ENCODE assay signal across 11 cellular contexts in the genomic region with DNA sequence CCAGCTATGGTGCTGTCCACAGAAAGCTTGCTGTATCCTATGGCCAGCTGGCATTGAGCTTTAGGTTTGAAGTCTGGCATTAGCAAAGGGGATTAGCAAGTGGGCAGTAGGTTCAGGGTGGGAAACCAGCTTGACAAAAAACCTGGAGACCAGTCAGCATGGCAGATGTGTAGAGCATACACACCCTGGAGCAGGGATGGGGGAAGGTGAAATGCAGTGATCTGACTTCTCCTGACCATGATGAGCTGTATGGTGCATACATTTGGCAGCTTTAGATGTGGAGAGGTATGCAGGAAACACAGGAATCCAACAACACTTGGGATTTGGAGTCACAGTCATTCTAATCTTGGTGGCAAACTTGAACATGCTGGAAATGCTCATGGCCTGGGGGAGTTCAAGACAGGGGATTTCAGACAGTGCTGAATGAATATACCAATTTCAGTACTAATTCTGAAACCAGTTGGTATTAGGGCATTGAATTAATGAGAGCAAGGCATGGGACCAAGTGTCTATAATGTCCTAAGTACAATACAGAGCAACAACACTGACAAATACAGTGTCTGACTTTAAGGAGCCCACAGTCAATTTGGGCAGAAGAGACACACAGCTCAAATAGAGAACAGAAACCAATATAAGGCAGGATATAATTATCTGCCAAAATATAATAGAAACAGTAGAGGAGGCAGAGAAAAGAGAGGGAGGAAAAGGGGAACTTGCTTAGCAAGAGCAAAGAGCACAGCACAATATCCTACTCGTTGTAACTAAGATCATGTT. TPM values are rescaled to one million over a fixed set of nuclear protein-coding genes. Genes with fewer than 3 reads are reported as not detected.
DNase-seq lines count a peak whose midpoint lies in the region; ATAC-seq and TF ChIP-seq lines count a peak whose summit lies in the region.
"Had no signal": no experiment of that assay in that cellular context is flagged by ENCODE, and none has a peak within 500 bp of the region (broad histone marks: within the 10 kb centered on the region; RNA-seq: fewer than 3 reads in every experiment).

No MANE protein-coding gene starts in this region.

- H3K4me2 ChIP-seq in osteoblast (ENCODE audit: insufficient read depth, low read length) (no peak overlapping the region), SK-N-SH (no peak overlapping the region)

- WGBS in SK-N-SH (ENCODE audit: low lambda C conversion rate) = 15% methylated on average over 1 of the region's 1 CpG

- H3K36me3 ChIP-seq in osteoblast (ENCODE audit: insufficient read depth, low read length) = no peaks in the 10 kb centered on the region
- no peaks in the 10 kb centered on the region for H3K36me3 ChIP-seq in SK-N-SH (replicated peaks in 1 of 2; ENCODE audit: control insufficient read depth in 1 of 2, insufficient read depth in 2 of 2, low read length in 1 of 2)

- peak; percentile 34 for DNase-seq in KG1 (lab: John Stamatoyannopoulos, UW)
- peak; percentile 34 for DNase-seq in germinal center (ENCODE audit: low spot score)
- DNase-seq in osteoblast (ENCODE audit: insufficient read length, low spot score, missing footprints) = no peak
- DNase-seq in SHP77 (lab: John Stamatoyannopoulos, UW) = no peak
- DNase-seq in SHP77 treated with DMSO at 0.1 percent for 48 hours (lab: John Stamatoyannopoulos, UW) = no peak
- DNase-seq in SK-N-SH = no peak
- DNase-seq: activated CD4-positive, alpha-beta T cell treated with anti-CD3 and anti-CD28 coated beads, Interleukin-2, amount 50 U/mL, for 48 hours; HFFc6 had no signal

- peak; percentile 89 for ATAC-seq in GM18868 (IDR thresholded peaks at IDR 0.05; ENCODE audit: unreplicated experiment)
- peak; percentile 76 for ATAC-seq in GM21825 (IDR thresholded peaks at IDR 0.05; ENCODE audit: unreplicated experiment)

- H3K4me3 ChIP-seq in osteoblast (ENCODE audit: insufficient read depth, low read length) = no peak overlapping the region
- H3K4me3 ChIP-seq in SK-N-SH (ENCODE audit: low read depth in 2 of 2, low read length in 1 of 2) = no peak overlapping the region

- H3K4me1 ChIP-seq in osteoblast (ENCODE audit: insufficient read depth, low read length) = no peaks in the 10 kb centered on the region
- no peaks in the 10 kb centered on the region; a peak in 1 of 4 replicates for H3K4me1 ChIP-seq in SK-N-SH (ENCODE audit: control insufficient read depth in 1 of 2, insufficient read depth in 2 of 2, low read depth in 1 of 2, low read length in 1 of 2)

- H3K27me3 ChIP-seq in osteoblast (ENCODE audit: insufficient read depth, low read length) (no peaks in the 10 kb centered on the region), SK-N-SH (ENCODE audit: insufficient read depth) (no peaks in the 10 kb centered on the region)

- H3F3A ChIP-seq in SK-N-SH (replicated peaks; ENCODE audit: insufficient read depth) = no peaks in the 10 kb centered on the region

- H3K9ac ChIP-seq in SK-N-SH = no peak overlapping the region

- no peak for TF ChIP-seq RAD21 in SK-N-SH (IDR thresholded peaks at IDR 0.05; ENCODE audit: low read length)

- no peaks in the 10 kb centered on the region for H3K9me2 ChIP-seq in SK-N-SH

- no peak overlapping the region for H3K27ac ChIP-seq in osteoblast (ENCODE audit: low read depth, low read length)
- H3K27ac ChIP-seq in SK-N-SH (ENCODE audit: low read depth in 2 of 2, low read length in 1 of 2) = no peak overlapping the region

- CTCF ChIA-PET in SK-N-SH (lab: Yijun Ruan, JAX) = interaction anchor here (0.8 kb wide), 2 partner anchors 21 to 30 kb away, joined by 3 to 4 read pairs; no protein-coding TSS in a partner anchor

- POLR2A ChIA-PET in SK-N-SH (lab: Yijun Ruan, JAX) = no interaction called here

- TF ChIP-seq CTCF in osteoblast (IDR thresholded peaks at IDR 0.05; ENCODE audit: extremely low read depth, low read depth, low read length) (no peak), SK-N-SH (IDR thresholded peaks at IDR 0.05) (no peak)

- no peak overlapping the region for H2AFZ ChIP-seq in osteoblast (ENCODE audit: low read length)
- H2AFZ ChIP-seq in SK-N-SH (ENCODE audit: low read depth) = no peak overlapping the region

- H4K20me1 ChIP-seq in osteoblast (ENCODE audit: insufficient read depth, low read length) = no peaks in the 10 kb centered on the region
- no peaks in the 10 kb centered on the region for H4K20me1 ChIP-seq in SK-N-SH (ENCODE audit: insufficient read depth)

- H3K79me2 ChIP-seq in osteoblast (ENCODE audit: insufficient read depth, low read length) (no peaks in the 10 kb centered on the region), SK-N-SH (ENCODE audit: insufficient read depth) (no peaks in the 10 kb centered on the region)

- no peak for TF ChIP-seq EP300 in SK-N-SH (IDR thresholded peaks at IDR 0.05; ENCODE audit: borderline replicate concordance in 1 of 2, low read depth in 1 of 2, low read length in 1 of 2)

- H3K9me3 ChIP-seq in osteoblast (ENCODE audit: low read depth, low read length) (no peaks in the 10 kb centered on the region), SK-N-SH (no peaks in the 10 kb centered on the region)

TF ChIP-seq in SK-N-SH, 30 proteins besides CTCF, POLR2A, EP300 and RAD21:
- TF ChIP-seq NRF1 (IDR thresholded peaks at IDR 0.05; ENCODE audit: low read depth, low read length) = no peak
- TF ChIP-seq SMC3 (IDR thresholded peaks at IDR 0.05; ENCODE audit: low read depth, low read length) = no peak
- no peak for TF ChIP-seq POLR2AphosphoS5 (IDR thresholded peaks at IDR 0.05; ENCODE audit: low read depth, low read length)
- no peak for TF ChIP-seq GATA2 (CRISPR knock-in tag; IDR thresholded peaks at IDR 0.05)
- TF ChIP-seq, protein P1, sequence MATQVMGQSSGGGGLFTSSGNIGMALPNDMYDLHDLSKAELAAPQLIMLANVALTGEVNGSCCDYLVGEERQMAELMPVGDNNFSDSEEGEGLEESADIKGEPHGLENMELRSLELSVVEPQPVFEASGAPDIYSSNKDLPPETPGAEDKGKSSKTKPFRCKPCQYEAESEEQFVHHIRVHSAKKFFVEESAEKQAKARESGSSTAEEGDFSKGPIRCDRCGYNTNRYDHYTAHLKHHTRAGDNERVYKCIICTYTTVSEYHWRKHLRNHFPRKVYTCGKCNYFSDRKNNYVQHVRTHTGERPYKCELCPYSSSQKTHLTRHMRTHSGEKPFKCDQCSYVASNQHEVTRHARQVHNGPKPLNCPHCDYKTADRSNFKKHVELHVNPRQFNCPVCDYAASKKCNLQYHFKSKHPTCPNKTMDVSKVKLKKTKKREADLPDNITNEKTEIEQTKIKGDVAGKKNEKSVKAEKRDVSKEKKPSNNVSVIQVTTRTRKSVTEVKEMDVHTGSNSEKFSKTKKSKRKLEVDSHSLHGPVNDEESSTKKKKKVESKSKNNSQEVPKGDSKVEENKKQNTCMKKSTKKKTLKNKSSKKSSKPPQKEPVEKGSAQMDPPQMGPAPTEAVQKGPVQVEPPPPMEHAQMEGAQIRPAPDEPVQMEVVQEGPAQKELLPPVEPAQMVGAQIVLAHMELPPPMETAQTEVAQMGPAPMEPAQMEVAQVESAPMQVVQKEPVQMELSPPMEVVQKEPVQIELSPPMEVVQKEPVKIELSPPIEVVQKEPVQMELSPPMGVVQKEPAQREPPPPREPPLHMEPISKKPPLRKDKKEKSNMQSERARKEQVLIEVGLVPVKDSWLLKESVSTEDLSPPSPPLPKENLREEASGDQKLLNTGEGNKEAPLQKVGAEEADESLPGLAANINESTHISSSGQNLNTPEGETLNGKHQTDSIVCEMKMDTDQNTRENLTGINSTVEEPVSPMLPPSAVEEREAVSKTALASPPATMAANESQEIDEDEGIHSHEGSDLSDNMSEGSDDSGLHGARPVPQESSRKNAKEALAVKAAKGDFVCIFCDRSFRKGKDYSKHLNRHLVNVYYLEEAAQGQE (IDR thresholded peaks at IDR 0.05; ENCODE audit: low read depth, low read length) = no peak
- no peak for TF ChIP-seq EZH2phosphoT487 (IDR thresholded peaks at IDR 0.05; ENCODE audit: borderline replicate concordance, low read depth)
- TF ChIP-seq, protein P2, sequence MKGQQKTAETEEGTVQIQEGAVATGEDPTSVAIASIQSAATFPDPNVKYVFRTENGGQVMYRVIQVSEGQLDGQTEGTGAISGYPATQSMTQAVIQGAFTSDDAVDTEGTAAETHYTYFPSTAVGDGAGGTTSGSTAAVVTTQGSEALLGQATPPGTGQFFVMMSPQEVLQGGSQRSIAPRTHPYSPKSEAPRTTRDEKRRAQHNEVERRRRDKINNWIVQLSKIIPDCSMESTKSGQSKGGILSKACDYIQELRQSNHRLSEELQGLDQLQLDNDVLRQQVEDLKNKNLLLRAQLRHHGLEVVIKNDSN (IDR thresholded peaks at IDR 0.05; ENCODE audit: borderline replicate concordance, low read depth) = no peak
- TF ChIP-seq, protein P3, sequence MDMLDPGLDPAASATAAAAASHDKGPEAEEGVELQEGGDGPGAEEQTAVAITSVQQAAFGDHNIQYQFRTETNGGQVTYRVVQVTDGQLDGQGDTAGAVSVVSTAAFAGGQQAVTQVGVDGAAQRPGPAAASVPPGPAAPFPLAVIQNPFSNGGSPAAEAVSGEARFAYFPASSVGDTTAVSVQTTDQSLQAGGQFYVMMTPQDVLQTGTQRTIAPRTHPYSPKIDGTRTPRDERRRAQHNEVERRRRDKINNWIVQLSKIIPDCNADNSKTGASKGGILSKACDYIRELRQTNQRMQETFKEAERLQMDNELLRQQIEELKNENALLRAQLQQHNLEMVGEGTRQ (IDR thresholded peaks at IDR 0.05; ENCODE audit: borderline replicate concordance, low read depth, low read length) = no peak
- no peak for TF ChIP-seq MXI1 (IDR thresholded peaks at IDR 0.05; ENCODE audit: low read depth, low read length)
- TF ChIP-seq MEF2A (IDR thresholded peaks at IDR 0.05; ENCODE audit: borderline replicate concordance, low read depth) = no peak
- no peak for TF ChIP-seq JUND (IDR thresholded peaks at IDR 0.05)
- TF ChIP-seq RCOR1 (IDR thresholded peaks at IDR 0.05; ENCODE audit: low read length) = no peak
- no peak for TF ChIP-seq FOXJ3 (CRISPR knock-in tag; IDR thresholded peaks at IDR 0.05)
- no peak for TF ChIP-seq FOSL2 (IDR thresholded peaks at IDR 0.05; ENCODE audit: borderline replicate concordance, low read depth)
- TF ChIP-seq GABPA (IDR thresholded peaks at IDR 0.05; ENCODE audit: low read depth) = no peak
- TF ChIP-seq FOXM1 (IDR thresholded peaks at IDR 0.05; ENCODE audit: low read depth) = no peak
- TF ChIP-seq NFIC (IDR thresholded peaks at IDR 0.05; ENCODE audit: borderline replicate concordance) = no peak
- no peak for TF ChIP-seq YY1 (IDR thresholded peaks at IDR 0.05; ENCODE audit: low read depth)
- TF ChIP-seq CHD2 (IDR thresholded peaks at IDR 0.05; ENCODE audit: low read length, partially characterized antibody) = no peak
TF ChIP-seq in SK-N-SH: peak in this region for 0.

RNA-seq across cellular contexts. Expression of a gene that starts 11.8 kb away (rescaled TPM):
- 0.88 and 2.2 TPM in 2 replicates for total RNA-seq in osteoblast
- polyA plus RNA-seq in SK-N-SH (2012; rRNA removed) = not detected in 2 replicates
- polyA plus RNA-seq in SK-N-SH (2012; cell fraction: cytosol; rRNA removed) = 0.01 TPM in 1 of 2 replicates, not detected in the other
- not detected in 2 replicates for polyA plus RNA-seq in SK-N-SH (2012; cell fraction: nucleus; rRNA removed)
- total RNA-seq: fibroblast of lung, HFFc6 had no signal

Comparison
In these comparisons a context has a peak if more than half of its experiments do, and no peak if none do; other contexts are left out.
1. DNase-seq: peak in KG1 (single experiment) and germinal center (single experiment); none in osteoblast (single experiment), SHP77 (0 of 2), SHP77 treated with DMSO at 0.1 percent for 48 hours (single experiment) and SK-N-SH (single experiment).